In genomic region chr2:173898178-173898668, GRCh38 we compare ENCODE assay signal across 9 cellular contexts.
DNase-seq lines count a peak whose midpoint lies in the region; ATAC-seq and TF ChIP-seq lines count a peak whose summit lies in the region.
"Had no signal": no experiment of that assay in that cellular context is flagged by ENCODE, and none has a peak within 500 bp of the region (broad histone marks: within the 10 kb centered on the region; RNA-seq: fewer than 3 reads in every experiment).

No MANE protein-coding gene starts in this region.

- H3K9me3 Mint-ChIP-seq in CD4-positive, CD25-positive, alpha-beta regulatory T cell, result peaks cover 0 to 3% (median 0%) of the 10 kb centered on the region in 7 donors
- H3K9me3 Mint-ChIP-seq in T-helper 2 cell treated with Interferon-gamma antibody and Interleukin-4, amounts not matched to agents 5 μg/mL and 100 μg/mL, for 36 hours, result no peaks in the 10 kb centered on the region

- no peaks in the 10 kb centered on the region for H3K36me3 Mint-ChIP-seq in CD4-positive, CD25-positive, alpha-beta regulatory T cell
- H3K36me3 Mint-ChIP-seq in T-helper 2 cell treated with Interferon-gamma antibody and Interleukin-4, amounts not matched to agents 5 μg/mL and 100 μg/mL, for 36 hours (ENCODE audit: low read depth), result peaks cover 12% of the 10 kb centered on the region

- peak in 1 of 3 donors; percentile 32 for DNase-seq in CD4-positive, CD25-positive, alpha-beta regulatory T cell
- DNase-seq in SKM-1 (lab: John Stamatoyannopoulos, UW; ENCODE audit: unreplicated experiment) (peak; percentile 81), NCI-H1417 treated with DMSO at 0.1 percent for 48 hours (lab: John Stamatoyannopoulos, UW) (no peak), breast epithelium (ENCODE audit: low spot score in 2 of 2) (no peak), glomerular visceral epithelial cell (ENCODE audit: extremely low spot score) (no peak)
- no peak for DNase-seq in T-helper 2 cell treated with Interferon-gamma antibody and Interleukin-4, amounts not matched to agents 5 μg/mL and 100 μg/mL, for 36 hours (ENCODE audit: low spot score)
- DNase-seq: psoas muscle had no signal

- intact Hi-C loops in breast epithelium (cut with DNase I; ENCODE audit: low total_unique reads), result no loop called here

- peaks cover 15 to 26% (median 20%) of the 10 kb centered on the region in 4 donors for H3K4me1 Mint-ChIP-seq in CD4-positive, CD25-positive, alpha-beta regulatory T cell
- peaks cover 6% of the 10 kb centered on the region for H3K4me1 Mint-ChIP-seq in T-helper 2 cell treated with Interferon-gamma antibody and Interleukin-4, amounts not matched to agents 5 μg/mL and 100 μg/mL, for 36 hours (ENCODE audit: low read depth)

- H3K27me3 Mint-ChIP-seq in CD4-positive, CD25-positive, alpha-beta regulatory T cell, result no peaks in the 10 kb centered on the region
- H3K27me3 Mint-ChIP-seq in T-helper 2 cell treated with Interferon-gamma antibody and Interleukin-4, amounts not matched to agents 5 μg/mL and 100 μg/mL, for 36 hours (ENCODE audit: low read depth), result no peaks in the 10 kb centered on the region

- H3K4me1 ChIP-seq in CD4-positive, CD25-positive, alpha-beta regulatory T cell (ENCODE audit: control insufficient read depth, insufficient read depth, low read length, poor library complexity, severe bottlenecking), result peaks cover 5% of the 10 kb centered on the region
- H3K4me1 ChIP-seq in breast epithelium, result no peaks in the 10 kb centered on the region
- H3K4me1 ChIP-seq: psoas muscle had no signal

- H3K9me3 ChIP-seq in CD4-positive, CD25-positive, alpha-beta regulatory T cell (ENCODE audit: control insufficient read depth in 2 of 2, low read length in 2 of 2), result no peaks in the 10 kb centered on the region
- H3K9me3 ChIP-seq in breast epithelium, result no peaks in the 10 kb centered on the region
- H3K9me3 ChIP-seq: psoas muscle had no signal

- H3K27me3 ChIP-seq in CD4-positive, CD25-positive, alpha-beta regulatory T cell (ENCODE audit: control insufficient read depth, insufficient read depth, low read length), result no peaks in the 10 kb centered on the region
- H3K27me3 ChIP-seq in breast epithelium, result no peaks in the 10 kb centered on the region

- TF ChIP-seq POLR2A in breast epithelium (IDR thresholded peaks at IDR 0.05), result no peak

- ATAC-seq in CD4-positive, CD25-positive, alpha-beta regulatory T cell (ENCODE audit: low read depth in 2 of 2), result peak; percentile 32 to 45
- ATAC-seq in GM19324 (IDR thresholded peaks at IDR 0.05; ENCODE audit: low FRiP score, unreplicated experiment), result peak; percentile 88
- peak; percentile 88 for ATAC-seq in HG03064 (IDR thresholded peaks at IDR 0.05; ENCODE audit: low read depth, unreplicated experiment)

- peak overlapping the region in 3 of 4 donors; percentile 48 to 92 (median 73) for H3K4me3 Mint-ChIP-seq in CD4-positive, CD25-positive, alpha-beta regulatory T cell
- H3K4me3 Mint-ChIP-seq in T-helper 2 cell treated with Interferon-gamma antibody and Interleukin-4, amounts not matched to agents 5 μg/mL and 100 μg/mL, for 36 hours, result no peak overlapping the region

- no peak overlapping the region for H3K4me3 ChIP-seq in CD4-positive, CD25-positive, alpha-beta regulatory T cell (ENCODE audit: low read depth, low read length)
- no peak overlapping the region for H3K4me3 ChIP-seq in breast epithelium
- H3K4me3 ChIP-seq: psoas muscle had no signal

- no peak overlapping the region for H3K27ac ChIP-seq in CD4-positive, CD25-positive, alpha-beta regulatory T cell (ENCODE audit: insufficient read depth, low read length, poor library complexity, severe bottlenecking)
- H3K27ac ChIP-seq in breast epithelium, result no peak overlapping the region
- H3K27ac ChIP-seq: psoas muscle had no signal

- H3K27ac Mint-ChIP-seq in CD4-positive, CD25-positive, alpha-beta regulatory T cell, result peak overlapping the region in 1 of 3 donors; percentile 12
- H3K27ac Mint-ChIP-seq in T-helper 2 cell treated with Interferon-gamma antibody and Interleukin-4, amounts not matched to agents 5 μg/mL and 100 μg/mL, for 36 hours, result no peak overlapping the region

- no peak for TF ChIP-seq CTCF in breast epithelium (IDR thresholded peaks at IDR 0.05)

- H3K36me3 ChIP-seq in CD4-positive, CD25-positive, alpha-beta regulatory T cell (ENCODE audit: control insufficient read depth, insufficient read depth, low read length), result no peaks in the 10 kb centered on the region
- H3K36me3 ChIP-seq in breast epithelium, result no peaks in the 10 kb centered on the region
